9 cellular contexts compared by ENCODE assay signal in genomic region chr9:2608276-2608675, GRCh38. TPM values are rescaled to one million over a fixed set of nuclear protein-coding genes. Genes with fewer than 3 reads are reported as not detected.
"Had no signal": no experiment of that assay in that cellular context is flagged by ENCODE, and none has a peak within 500 bp of the region (broad histone marks: within the 10 kb centered on the region; RNA-seq: fewer than 3 reads in every experiment).

No MANE protein-coding gene starts in this region.

- H3K9me3 Mint-ChIP-seq: HFFc6, IgD-negative memory B cell had no signal

- H3K27ac ChIP-seq: GM23248, HL-60 had no signal

- H3K4me3 Mint-ChIP-seq: HFFc6, IgD-negative memory B cell had no signal

- H3K4me1 Mint-ChIP-seq: IgD-negative memory B cell had no signal

- H3K9me3 ChIP-seq: HAP-1 had no signal

- H3K27ac Mint-ChIP-seq: HFFc6, IgD-negative memory B cell had no signal

- H3K36me3 Mint-ChIP-seq: IgD-negative memory B cell had no signal

- ATAC-seq: HCT116, HepG2 had no signal

- DNase-seq: GM23248, GOT3, H7, HFFc6 had no signal

- H3K36me3 ChIP-seq: HAP-1 had no signal

- H3K4me3 ChIP-seq: GM23248, HAP-1 had no signal

RNA-seq across cellular contexts. Expression of gene VLDLR, which starts 13.3 kb away (rescaled TPM):
- polyA plus RNA-seq: IgD-negative memory B cell had no signal
